In genomic region chr2:127454595-127455565, GRCh38 we compare ENCODE assay signal across 18 cellular contexts. TPM values are rescaled to one million over a fixed set of nuclear protein-coding genes. Genes with fewer than 3 reads are reported as not detected.
DNase-seq lines count a peak whose midpoint lies in the region; ATAC-seq and TF ChIP-seq lines count a peak whose summit lies in the region.
"Had no signal": no experiment of that assay in that cellular context is flagged by ENCODE, and none has a peak within 500 bp of the region (broad histone marks: within the 10 kb centered on the region; RNA-seq: fewer than 3 reads in every experiment).

No MANE protein-coding gene starts in this region.

- H3K4me3 Mint-ChIP-seq in activated T-helper 17 cell treated with anti-CD3 and anti-CD28 coated beads, Interleukin-2, amount 50 U/mL, for 72 hours: no peak overlapping the region
- H3K4me3 Mint-ChIP-seq in chondrocyte (ENCODE audit: unreplicated experiment): no peak overlapping the region
- H3K4me3 Mint-ChIP-seq: activated T-cell treated with anti-CD3 and anti-CD28 coated beads, Interleukin-2, amount 50 U/mL, for 4 hours; T-cell had no signal

- H3K4me1 Mint-ChIP-seq in activated T-helper 17 cell treated with anti-CD3 and anti-CD28 coated beads, Interleukin-2, amount 50 U/mL, for 72 hours: peaks cover 9% of the 10 kb centered on the region
- H3K4me1 Mint-ChIP-seq in chondrocyte (ENCODE audit: low read depth): peaks cover under 1% of the 10 kb centered on the region

- ATAC-seq in activated T-helper 17 cell treated with anti-CD3 and anti-CD28 coated beads, Interleukin-2, amount 50 U/mL, for 72 hours (replicated peaks): no peak
- ATAC-seq in HG03045 (IDR thresholded peaks at IDR 0.05; ENCODE audit: unreplicated experiment): no peak
- ATAC-seq: esophagus mucosa, T-cell had no signal

- H3K27ac Mint-ChIP-seq in activated T-helper 17 cell treated with anti-CD3 and anti-CD28 coated beads, Interleukin-2, amount 50 U/mL, for 72 hours: peak overlapping the region; percentile 59
- H3K27ac Mint-ChIP-seq in chondrocyte (ENCODE audit: unreplicated experiment): no peak overlapping the region
- H3K27ac Mint-ChIP-seq: T-cell had no signal

- no peak for TF ChIP-seq CTCF in AG09319 (IDR thresholded peaks at IDR 0.05; ENCODE audit: low read depth, low read length)
- TF ChIP-seq CTCF in chondrocyte (IDR thresholded peaks at IDR 0.05): no peak

- DNase-seq in AG09319 (ENCODE audit: extremely low read depth, low read depth) (peak; percentile 12), HuH-7.5 (ENCODE audit: low spot score) (peak; percentile 52), mucosa of gallbladder (ENCODE audit: low spot score) (peak; percentile 88), head of caudate nucleus (no peak), dermis blood vessel endothelial cell (no peak), chondrocyte (ENCODE audit: low spot score) (no peak)
- DNase-seq: activated CD4-positive, alpha-beta T cell treated with anti-CD3 and anti-CD28 coated beads for 4 hours; activated T-cell treated with anti-CD3 and anti-CD28 coated beads, Interleukin-2, amount 50 U/mL, for 4 hours; EL; GM23248; hypothalamus; MG63; NCI-H2227 treated with DMSO at 0.1 percent for 48 hours; T-cell had no signal

- intact Hi-C loops in head of caudate nucleus (cut with DNase I): no loop called here

- no peaks in the 10 kb centered on the region for H3K9me3 Mint-ChIP-seq in activated T-helper 17 cell treated with anti-CD3 and anti-CD28 coated beads, Interleukin-2, amount 50 U/mL, for 72 hours
- H3K9me3 Mint-ChIP-seq in chondrocyte (ENCODE audit: low read depth): no peaks in the 10 kb centered on the region
- H3K9me3 Mint-ChIP-seq: activated T-cell treated with anti-CD3 and anti-CD28 coated beads, Interleukin-2, amount 50 U/mL, for 4 hours; T-cell had no signal

- peaks cover 13% of the 10 kb centered on the region for H3K36me3 Mint-ChIP-seq in activated T-helper 17 cell treated with anti-CD3 and anti-CD28 coated beads, Interleukin-2, amount 50 U/mL, for 72 hours (ENCODE audit: low read depth)
- peaks cover 11% of the 10 kb centered on the region for H3K36me3 Mint-ChIP-seq in chondrocyte (ENCODE audit: low read depth)

- H3K27me3 Mint-ChIP-seq in activated T-helper 17 cell treated with anti-CD3 and anti-CD28 coated beads, Interleukin-2, amount 50 U/mL, for 72 hours: no peaks in the 10 kb centered on the region
- no peaks in the 10 kb centered on the region for H3K27me3 Mint-ChIP-seq in chondrocyte (ENCODE audit: low read depth)
- H3K27me3 Mint-ChIP-seq: T-cell had no signal

RNA-seq across cellular contexts. Expression of gene PROC, which starts 36.7 kb away (rescaled TPM):
- total RNA-seq in activated T-helper 17 cell treated with anti-CD3 and anti-CD28 coated beads, Interleukin-2, amount 50 U/mL, for 72 hours: not detected
- 3.3 TPM for total RNA-seq in mucosa of gallbladder
- 0.17 TPM in 1 of 2 replicates, not detected in the other for total RNA-seq in dermis blood vessel endothelial cell
- 2.6 to 5.3 TPM (median 2.7 TPM) in 3 replicates for total RNA-seq in chondrocyte
- total RNA-seq: GM23248, osteoblast had no signal

Comparison
In these comparisons a context has a peak if more than half of its experiments do, and no peak if none do; other contexts are left out.
1. DNase-seq: peak in AG09319 (single experiment), HuH-7.5 (single experiment) and mucosa of gallbladder (single experiment); none in head of caudate nucleus (0 of 42), dermis blood vessel endothelial cell (single experiment) and chondrocyte (single experiment).